ENCODE assay signal across 1 cellular context in genomic region chr17:82226809-82227628, GRCh38.
TF ChIP-seq lines count a peak whose summit lies in the region.

No MANE protein-coding gene starts in this region.

TF ChIP-seq in HepG2, 621 proteins besides CTCF, POLR2A, EP300 and RAD21 (continued from another document):
- no peak for TF ChIP-seq ZMAT5 (CRISPR knock-in tag; IDR thresholded peaks at IDR 0.05; ENCODE audit: borderline replicate concordance, low read depth)
- no peak for TF ChIP-seq CC2D1A (CRISPR knock-in tag; IDR thresholded peaks at IDR 0.05)
- TF ChIP-seq KDM2A (CRISPR knock-in tag; IDR thresholded peaks at IDR 0.05; ENCODE audit: borderline replicate concordance, low read depth): peak; percentile 45; the same call in 1 of the 2 replicates
- no peak for TF ChIP-seq PHF5A (CRISPR knock-in tag; IDR thresholded peaks at IDR 0.05; ENCODE audit: low read depth, unreplicated experiment)
- no peak for TF ChIP-seq PLRG1 (conservative IDR thresholded peaks at IDR 0.05)
- TF ChIP-seq NFIB (CRISPR knock-in tag; IDR thresholded peaks at IDR 0.05; ENCODE audit: borderline replicate concordance): no peak
- peak; percentile 49; the same call in 1 of the 2 replicates for TF ChIP-seq GABPB1 (CRISPR knock-in tag; IDR thresholded peaks at IDR 0.05)
- no peak for TF ChIP-seq ZNF776 (CRISPR knock-in tag; IDR thresholded peaks at IDR 0.05)
- no peak for TF ChIP-seq PPARG (CRISPR knock-in tag; conservative IDR thresholded peaks at IDR 0.05)
- TF ChIP-seq PRDM4 (CRISPR knock-in tag; IDR thresholded peaks at IDR 0.05; ENCODE audit: borderline replicate concordance): no peak
- TF ChIP-seq PBX3 (CRISPR knock-in tag; IDR thresholded peaks at IDR 0.05; ENCODE audit: borderline replicate concordance): no peak
- no peak for TF ChIP-seq JDP2 (CRISPR knock-in tag; IDR thresholded peaks at IDR 0.05; ENCODE audit: borderline replicate concordance)
- no peak; the same call in 1 of the 2 replicates for TF ChIP-seq TFDP2 (CRISPR knock-in tag; IDR thresholded peaks at IDR 0.05)
- no peak; the same call in 1 of the 2 replicates for TF ChIP-seq SNAPC4 (CRISPR knock-in tag; IDR thresholded peaks at IDR 0.05)
TF ChIP-seq in HepG2: peak in this region for 112.
